In the genomic region with DNA sequence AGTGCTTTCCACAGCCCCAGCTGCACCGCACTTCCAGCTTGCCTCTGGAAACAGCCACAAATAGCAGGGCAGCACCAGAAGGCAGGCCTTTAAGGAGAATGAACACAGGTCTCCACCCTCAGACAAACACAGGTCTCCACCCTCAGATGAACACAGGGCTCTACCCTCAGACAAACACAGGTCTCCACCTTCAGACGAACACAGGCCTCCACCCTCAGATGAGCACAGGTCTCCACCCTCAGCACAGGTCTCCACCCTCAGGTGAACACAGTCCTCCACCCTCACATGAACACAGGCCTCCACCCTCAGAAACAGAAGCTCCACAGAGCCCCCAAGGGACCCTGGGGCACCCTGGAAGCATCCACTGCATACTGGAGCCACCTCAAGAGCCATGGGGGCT, we compare ENCODE assay signal across 29 cellular contexts. TPM values are rescaled to one million over a fixed set of nuclear protein-coding genes. Genes with fewer than 3 reads are reported as not detected.
"Had no signal": no experiment of that assay in that cellular context is flagged by ENCODE, and none has a peak within 500 bp of the region (broad histone marks: within the 10 kb centered on the region; RNA-seq: fewer than 3 reads in every experiment).

No MANE protein-coding gene starts in this region.

- DNase-seq: head of caudate nucleus; hippocampal formation; kidney glomerular epithelial cell; left cardiac atrium; left ventricle myocardium inferior; mesendoderm; naive thymus-derived CD8-positive, alpha-beta T cell; retina; right cardiac atrium; sigmoid colon; stimulated activated CD4-positive, alpha-beta T cell treated with anti-CD3 and anti-CD28 coated beads, Interleukin-1b, Interleukin-23, amount 100 ng/mL, for 48 hours; stimulated activated CD4-positive, alpha-beta T cell treated with anti-CD3 and anti-CD28 coated beads, Interleukin-2, amount 100 ng/mL, for 48 hours; stimulated activated CD4-positive, alpha-beta T cell treated with anti-CD3 and anti-CD28 coated beads, Interleukin-4, amount 100 ng/mL, for 4 hours; stimulated activated CD8-positive, alpha-beta memory T cell treated with anti-CD3 and anti-CD28 coated beads, Interleukin-4, amount 100 ng/mL, for 48 hours; stimulated activated naive CD4-positive, alpha-beta T cell treated with Interleukin-2 at 50 U/mL for 16 hours; substantia nigra had no signal

- H3K9ac ChIP-seq: neural progenitor cell had no signal

- ATAC-seq: left cardiac atrium; naive thymus-derived CD8-positive, alpha-beta T cell; pancreas; right cardiac atrium; stimulated activated memory B cell treated with anti-CD40 and anti-IgM and Interleukin-4, amounts not matched to agents 10 μg/mL and 1 μg/mL and 100 μg/mL, for 72 hours had no signal

- H3K9me3 ChIP-seq: left ventricle myocardium inferior, pancreas, prostate gland, sigmoid colon, tibial nerve, upper lobe of left lung had no signal

- H3K9me3 Mint-ChIP-seq: mesothelial cell of epicardium; naive thymus-derived CD8-positive, alpha-beta T cell; nephron; neural progenitor cell; stimulated activated memory B cell treated with anti-CD40 and anti-IgM and Interleukin-4, amounts not matched to agents 10 μg/mL and 1 μg/mL and 100 μg/mL, for 72 hours had no signal

- H3K27me3 ChIP-seq: neural progenitor cell, pancreas, sigmoid colon, tibial nerve, upper lobe of left lung had no signal

- H3K4me3 Mint-ChIP-seq: mesothelial cell of epicardium; naive thymus-derived CD8-positive, alpha-beta T cell; nephron; neural progenitor cell; stimulated activated memory B cell treated with anti-CD40 and anti-IgM and Interleukin-4, amounts not matched to agents 10 μg/mL and 1 μg/mL and 100 μg/mL, for 72 hours had no signal

- H3K27ac Mint-ChIP-seq: mesothelial cell of epicardium; nephron; neural progenitor cell; stimulated activated memory B cell treated with anti-CD40 and anti-IgM and Interleukin-4, amounts not matched to agents 10 μg/mL and 1 μg/mL and 100 μg/mL, for 72 hours had no signal

- H3K4me1 ChIP-seq: left ventricle myocardium inferior, neural progenitor cell, pancreas, prostate gland, sigmoid colon, tibial nerve, upper lobe of left lung had no signal

- H3K36me3 ChIP-seq: left ventricle myocardium inferior, neural progenitor cell, pancreas, prostate gland, sigmoid colon, tibial nerve, upper lobe of left lung had no signal

- H3K27me3 Mint-ChIP-seq: naive thymus-derived CD8-positive, alpha-beta T cell had no signal

- H3K27ac ChIP-seq: left ventricle myocardium inferior, neural progenitor cell, pancreas, prostate gland, sigmoid colon, tibial nerve, upper lobe of left lung had no signal

- FAIRE-seq: keratinocyte, pancreas had no signal

- H3K4me1 Mint-ChIP-seq: mesothelial cell of epicardium; naive thymus-derived CD8-positive, alpha-beta T cell; nephron; stimulated activated memory B cell treated with anti-CD40 and anti-IgM and Interleukin-4, amounts not matched to agents 10 μg/mL and 1 μg/mL and 100 μg/mL, for 72 hours had no signal

- H3K36me3 Mint-ChIP-seq: mesothelial cell of epicardium; naive thymus-derived CD8-positive, alpha-beta T cell; neural progenitor cell; stimulated activated memory B cell treated with anti-CD40 and anti-IgM and Interleukin-4, amounts not matched to agents 10 μg/mL and 1 μg/mL and 100 μg/mL, for 72 hours had no signal

- H3K4me3 ChIP-seq: left ventricle myocardium inferior, lung, neural progenitor cell, pancreas, prostate gland, sigmoid colon, smooth muscle cell, tibial nerve, upper lobe of left lung had no signal

RNA-seq across cellular contexts. Expression of a gene that starts 51.8 kb away (rescaled TPM):
- total RNA-seq: mesothelial cell of epicardium, mononuclear cell, smooth muscle cell, temporal lobe had no signal
- polyA plus RNA-seq: keratinocyte; naive thymus-derived CD8-positive, alpha-beta T cell; smooth muscle cell had no signal
